ENCODE assay signal across 20 cellular contexts in genomic region chr15:77180270-77180669, GRCh38.
DNase-seq lines count a peak whose midpoint lies in the region; ATAC-seq and TF ChIP-seq lines count a peak whose summit lies in the region.
"Had no signal": no experiment of that assay in that cellular context is flagged by ENCODE, and none has a peak within 500 bp of the region (broad histone marks: within the 10 kb centered on the region; RNA-seq: fewer than 3 reads in every experiment).

No MANE protein-coding gene starts in this region.

- H3F3A ChIP-seq in MM.1S (ENCODE audit: insufficient read depth, low read length) = peaks cover 30% of the 10 kb centered on the region

- no peaks in the 10 kb centered on the region for H3K27me3 Mint-ChIP-seq in activated T-cell treated with anti-CD3 and anti-CD28 coated beads, Interleukin-2, amount 50 U/mL, for 72 hours (ENCODE audit: low read depth)
- H3K27me3 Mint-ChIP-seq in dendritic cell treated with granulocyte-macrophage colony-stimulating factor and Interleukin-4, amounts not matched to agents 40 ng/mL and 50 ng/mL, for 4 days = no peaks in the 10 kb centered on the region
- H3K27me3 Mint-ChIP-seq in stimulated activated naive B cell treated with anti-CD40 and anti-IgM and Interleukin-4, amounts not matched to agents 10 μg/mL and 1 μg/mL and 100 μg/mL, for 72 hours = no peaks in the 10 kb centered on the region
- H3K27me3 Mint-ChIP-seq in chondrocyte (ENCODE audit: low read depth) = no peaks in the 10 kb centered on the region
- H3K27me3 Mint-ChIP-seq: CD4-positive, alpha-beta memory T cell had no signal

- no peaks in the 10 kb centered on the region for H3K27me3 ChIP-seq in MM.1S (replicated peaks; ENCODE audit: insufficient read depth, low read length)

- H3K9me3 ChIP-seq in MM.1S (replicated peaks; ENCODE audit: insufficient read depth, low read length) = no peaks in the 10 kb centered on the region

- H3K4me2 ChIP-seq in MM.1S (ENCODE audit: low read depth, low read length) = peak overlapping the region; percentile 51; the same call in 1 of the 2 replicates

- intact Hi-C loops in dendritic cell treated with granulocyte-macrophage colony-stimulating factor and Interleukin-4, amounts not matched to agents 40 ng/mL and 50 ng/mL, for 4 days (cut with micrococcal nuclease) = no loop called here

- H3K27ac Mint-ChIP-seq in activated T-cell treated with anti-CD3 and anti-CD28 coated beads, Interleukin-2, amount 50 U/mL, for 72 hours = peak overlapping the region; percentile 26
- peak overlapping the region; percentile 77 for H3K27ac Mint-ChIP-seq in dendritic cell treated with granulocyte-macrophage colony-stimulating factor and Interleukin-4, amounts not matched to agents 40 ng/mL and 50 ng/mL, for 4 days
- peak overlapping the region; percentile 93 for H3K27ac Mint-ChIP-seq in stimulated activated naive B cell treated with anti-CD40 and anti-IgM and Interleukin-4, amounts not matched to agents 10 μg/mL and 1 μg/mL and 100 μg/mL, for 72 hours
- H3K27ac Mint-ChIP-seq in chondrocyte (ENCODE audit: unreplicated experiment) = no peak overlapping the region
- H3K27ac Mint-ChIP-seq: HFFc6 had no signal

- H3K36me3 ChIP-seq in MM.1S (replicated peaks; ENCODE audit: insufficient read depth, low read length) = no peaks in the 10 kb centered on the region

- H3K4me1 ChIP-seq in MM.1S (ENCODE audit: low read length) = peaks cover 43% of the 10 kb centered on the region

- ATAC-seq in activated T-cell treated with anti-CD3 and anti-CD28 coated beads, Interleukin-2, amount 50 U/mL, for 72 hours (replicated peaks in 1 of 2) = no peak
- ATAC-seq in stimulated activated naive B cell treated with anti-CD40 and anti-IgM and Interleukin-4, amounts not matched to agents 10 μg/mL and 1 μg/mL and 100 μg/mL, for 72 hours (replicated peaks) = no peak
- ATAC-seq: K562, left colon had no signal

- H3K79me2 ChIP-seq in MM.1S (ENCODE audit: low read length) = no peaks in the 10 kb centered on the region

- no peak overlapping the region for H3K4me3 ChIP-seq in MM.1S (ENCODE audit: low read length)
- H3K4me3 ChIP-seq: K562 had no signal

- no peak overlapping the region for H3K27ac ChIP-seq in MM.1S (ENCODE audit: low read length)

- H3K4me3 Mint-ChIP-seq in activated T-cell treated with anti-CD3 and anti-CD28 coated beads, Interleukin-2, amount 50 U/mL, for 72 hours = peak overlapping the region; percentile 23 to 56
- H3K4me3 Mint-ChIP-seq in dendritic cell treated with granulocyte-macrophage colony-stimulating factor and Interleukin-4, amounts not matched to agents 40 ng/mL and 50 ng/mL, for 4 days = no peak overlapping the region
- H3K4me3 Mint-ChIP-seq in stimulated activated naive B cell treated with anti-CD40 and anti-IgM and Interleukin-4, amounts not matched to agents 10 μg/mL and 1 μg/mL and 100 μg/mL, for 72 hours = peak overlapping the region in 1 of 2 donors; percentile 27
- no peak overlapping the region for H3K4me3 Mint-ChIP-seq in chondrocyte (ENCODE audit: unreplicated experiment)
- H3K4me3 Mint-ChIP-seq: HFFc6 had no signal

- H4K20me1 ChIP-seq in MM.1S (ENCODE audit: insufficient read depth, low read length) = no peaks in the 10 kb centered on the region

- H3K36me3 Mint-ChIP-seq in activated T-cell treated with anti-CD3 and anti-CD28 coated beads, Interleukin-2, amount 50 U/mL, for 72 hours (ENCODE audit: insufficient read depth in 2 of 2) = peaks cover 0 to 3% of the 10 kb centered on the region in 2 donors
- H3K36me3 Mint-ChIP-seq in dendritic cell treated with granulocyte-macrophage colony-stimulating factor and Interleukin-4, amounts not matched to agents 40 ng/mL and 50 ng/mL, for 4 days (ENCODE audit: low read depth) = no peaks in the 10 kb centered on the region
- H3K36me3 Mint-ChIP-seq in stimulated activated naive B cell treated with anti-CD40 and anti-IgM and Interleukin-4, amounts not matched to agents 10 μg/mL and 1 μg/mL and 100 μg/mL, for 72 hours = peaks cover 12 to 17% of the 10 kb centered on the region in 2 donors
- peaks cover 27% of the 10 kb centered on the region for H3K36me3 Mint-ChIP-seq in chondrocyte (ENCODE audit: low read depth)

- H2AFZ ChIP-seq in MM.1S (ENCODE audit: low read length) = no peak overlapping the region

- no peaks in the 10 kb centered on the region for H3K9me2 ChIP-seq in MM.1S (replicated peaks; ENCODE audit: insufficient read depth, low read length)

- no peak for DNase-seq in activated T-cell treated with anti-CD3 and anti-CD28 coated beads, Interleukin-2, amount 50 U/mL, for 72 hours
- no peak for DNase-seq in activated T-cell treated with anti-CD3 and anti-CD28 coated beads for 4 hours
- DNase-seq in MM.1S = no peak
- DNase-seq in stimulated activated naive B cell treated with anti-CD40 and anti-IgM and Interleukin-4, amounts not matched to agents 10 μg/mL and 1 μg/mL and 100 μg/mL, for 72 hours = no peak
- no peak for DNase-seq in NCI-H2196 treated with DMSO at 0.1 percent for 48 hours (lab: John Stamatoyannopoulos, UW; ENCODE audit: unreplicated experiment)
- DNase-seq in T-helper 9 cell = no peak
- DNase-seq in chondrocyte (ENCODE audit: low spot score) = no peak
- DNase-seq: amygdala; cerebellar nuclear complex; effector memory CD4-positive, alpha-beta T cell; HFFc6; left colon; NCI-H1092 treated with DMSO at 0.1 percent for 48 hours; NCI-H2081 treated with DMSO at 0.1 percent for 48 hours; NCI-H526; stimulated activated CD4-positive, alpha-beta T cell treated with anti-CD3 and anti-CD28 coated beads, Interleukin-4, amount 100 ng/mL, for 4 hours had no signal

- no peaks in the 10 kb centered on the region for H3K9me3 Mint-ChIP-seq in activated T-cell treated with anti-CD3 and anti-CD28 coated beads, Interleukin-2, amount 50 U/mL, for 72 hours
- H3K9me3 Mint-ChIP-seq in dendritic cell treated with granulocyte-macrophage colony-stimulating factor and Interleukin-4, amounts not matched to agents 40 ng/mL and 50 ng/mL, for 4 days = no peaks in the 10 kb centered on the region
- no peaks in the 10 kb centered on the region for H3K9me3 Mint-ChIP-seq in stimulated activated naive B cell treated with anti-CD40 and anti-IgM and Interleukin-4, amounts not matched to agents 10 μg/mL and 1 μg/mL and 100 μg/mL, for 72 hours
- H3K9me3 Mint-ChIP-seq in chondrocyte (ENCODE audit: low read depth) = no peaks in the 10 kb centered on the region
- H3K9me3 Mint-ChIP-seq: activated T-helper 2 cell treated with anti-CD3 and anti-CD28 coated beads, Interferon-gamma antibody, Interleukin-2, Interleukin-4, amounts not matched to agents 10 μg/mL and 5 μg/mL and 100 μg/mL, durations not matched to agents 14 hours and 24 hours and 36 hours; CD4-positive, alpha-beta memory T cell; HFFc6 had no signal

- peaks cover 46% of the 10 kb centered on the region for H3K4me1 Mint-ChIP-seq in activated T-cell treated with anti-CD3 and anti-CD28 coated beads, Interleukin-2, amount 50 U/mL, for 72 hours (ENCODE audit: low read depth)
- H3K4me1 Mint-ChIP-seq in dendritic cell treated with granulocyte-macrophage colony-stimulating factor and Interleukin-4, amounts not matched to agents 40 ng/mL and 50 ng/mL, for 4 days (ENCODE audit: low read depth) = peaks cover 45% of the 10 kb centered on the region
- peaks cover 39 to 64% of the 10 kb centered on the region in 2 donors for H3K4me1 Mint-ChIP-seq in stimulated activated naive B cell treated with anti-CD40 and anti-IgM and Interleukin-4, amounts not matched to agents 10 μg/mL and 1 μg/mL and 100 μg/mL, for 72 hours
- H3K4me1 Mint-ChIP-seq in chondrocyte (ENCODE audit: low read depth) = peaks cover 10% of the 10 kb centered on the region

- H3K9ac ChIP-seq in MM.1S (ENCODE audit: low read length) = no peak overlapping the region

- TF ChIP-seq CTCF in MM.1S (IDR thresholded peaks at IDR 0.05; ENCODE audit: low read length) (no peak), chondrocyte (IDR thresholded peaks at IDR 0.05) (no peak)

Comparison
In these comparisons a context has a peak if more than half of its experiments do, and no peak if none do; other contexts are left out.
1. H3K4me3 Mint-ChIP-seq: peak in activated T-cell treated with anti-CD3 and anti-CD28 coated beads, Interleukin-2, amount 50 U/mL, for 72 hours (2 of 2); none in dendritic cell treated with granulocyte-macrophage colony-stimulating factor and Interleukin-4, amounts not matched to agents 40 ng/mL and 50 ng/mL, for 4 days (single experiment) and chondrocyte (single experiment).